In the genomic region with DNA sequence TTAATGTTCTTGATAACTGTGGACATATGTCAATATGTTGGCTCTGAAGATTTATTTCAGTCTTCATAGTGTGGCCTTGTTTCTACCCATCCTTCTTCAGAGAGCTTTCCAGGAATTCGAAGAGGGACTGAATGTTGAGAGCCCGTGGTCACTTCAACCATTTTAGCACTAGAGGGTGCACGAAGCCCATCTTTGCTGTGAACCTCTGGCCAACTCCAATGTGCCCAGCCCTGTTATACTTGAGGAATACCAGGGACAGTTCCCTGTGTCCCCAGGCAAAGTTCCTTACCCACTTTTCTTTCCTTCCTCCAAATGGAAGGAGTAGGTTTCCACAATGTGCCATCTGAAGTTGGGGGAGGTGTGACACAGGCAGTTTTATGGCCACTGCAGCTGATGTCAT, we compare ENCODE assay signal across 10 cellular contexts.
DNase-seq lines count a peak whose midpoint lies in the region; ATAC-seq lines count a peak whose summit lies in the region.
"Had no signal": no experiment of that assay in that cellular context is flagged by ENCODE, and none has a peak within 500 bp of the region (broad histone marks: within the 10 kb centered on the region; RNA-seq: fewer than 3 reads in every experiment).

No MANE protein-coding gene starts in this region.

- no peaks in the 10 kb centered on the region for H3K4me1 Mint-ChIP-seq in activated naive CD8-positive, alpha-beta T cell treated with anti-CD3 and anti-CD28 coated beads for 36 hours

- H3K23ac ChIP-seq in mesendoderm (ENCODE audit: low read length): no peak overlapping the region

- peaks cover 13% of the 10 kb centered on the region for H3K9me3 Mint-ChIP-seq in activated naive CD8-positive, alpha-beta T cell treated with anti-CD3 and anti-CD28 coated beads for 36 hours

- H3K79me2 ChIP-seq in mesendoderm (ENCODE audit: control insufficient read depth, insufficient read depth, low read length): no peaks in the 10 kb centered on the region

- no peak overlapping the region for H3K4ac ChIP-seq in mesendoderm (ENCODE audit: low read depth, low read length)

- WGBS in mesendoderm (ENCODE audit: extremely low coverage, insufficient coverage, low lambda C conversion rate): no CpG with 5 or more reads among the region's 3 CpGs

- no peak overlapping the region for H3K27ac ChIP-seq in mesendoderm (ENCODE audit: low read depth, low read length)

- H3K36me3 ChIP-seq in mesendoderm (ENCODE audit: control insufficient read depth, insufficient read depth, low read length): no peaks in the 10 kb centered on the region

- no peak overlapping the region for H4K8ac ChIP-seq in mesendoderm (ENCODE audit: low read depth, low read length)

- no peak overlapping the region for H3K27ac Mint-ChIP-seq in activated naive CD8-positive, alpha-beta T cell treated with anti-CD3 and anti-CD28 coated beads for 36 hours

- H3K36me3 Mint-ChIP-seq in activated naive CD8-positive, alpha-beta T cell treated with anti-CD3 and anti-CD28 coated beads for 36 hours: no peaks in the 10 kb centered on the region

- H3K56ac ChIP-seq in mesendoderm (ENCODE audit: low read length): no peak overlapping the region

- no peaks in the 10 kb centered on the region for H3K27me3 Mint-ChIP-seq in activated naive CD8-positive, alpha-beta T cell treated with anti-CD3 and anti-CD28 coated beads for 36 hours

- in situ Hi-C loops in KBM-7 (cut with MboI; ENCODE audit: low pct_unique_long_range_greater_than_20kb, low sequenced_read_pairs): no loop called here

- H3K79me1 ChIP-seq in mesendoderm (ENCODE audit: low read length): no peaks in the 10 kb centered on the region

- no peaks in the 10 kb centered on the region for H3K27me3 ChIP-seq in mesendoderm (ENCODE audit: insufficient read depth, low read length, poor library complexity)

- DNase-seq in NCI-H1105 treated with DMSO at 0.1 percent for 48 hours (lab: John Stamatoyannopoulos, UW) (peak; percentile 22), NCI-H1105 (lab: John Stamatoyannopoulos, UW) (no peak), KBM-7 (peak; percentile 43), UCSD-AML1 (lab: John Stamatoyannopoulos, UW; ENCODE audit: unreplicated experiment) (peak; percentile 8), mesendoderm (peak; percentile 96)
- DNase-seq in activated naive CD8-positive, alpha-beta T cell treated with anti-CD3 and anti-CD28 coated beads for 36 hours: no peak
- DNase-seq: left ventricle myocardium superior had no signal

- no peak overlapping the region for H2AK5ac ChIP-seq in mesendoderm (ENCODE audit: low read length)

- no peak overlapping the region for H3K4me2 ChIP-seq in mesendoderm (ENCODE audit: low read length)

- H2BK15ac ChIP-seq in mesendoderm (replicated peaks; ENCODE audit: low read depth): no peak overlapping the region

- H3K4me1 ChIP-seq in mesendoderm (ENCODE audit: control insufficient read depth, low read depth, low read length): no peaks in the 10 kb centered on the region

- no peak overlapping the region for H3K18ac ChIP-seq in mesendoderm (ENCODE audit: low read length)

- H3K4me3 Mint-ChIP-seq in activated naive CD8-positive, alpha-beta T cell treated with anti-CD3 and anti-CD28 coated beads for 36 hours: no peak overlapping the region

- no peak overlapping the region for H3K4me3 ChIP-seq in mesendoderm (ENCODE audit: low read length)

- ATAC-seq in HG03139 (IDR thresholded peaks at IDR 0.05; ENCODE audit: unreplicated experiment) (no peak), GM21576 (IDR thresholded peaks at IDR 0.05; ENCODE audit: unreplicated experiment) (no peak)
- ATAC-seq: activated CD4-positive, CD25-positive, alpha-beta regulatory T cell treated with anti-CD3 and anti-CD28 coated beads, Interleukin-2, amount 50 U/mL, for 24 hours; left ventricle myocardium superior had no signal

- H3K9ac ChIP-seq in mesendoderm (ENCODE audit: low read length): no peak overlapping the region

- no peak overlapping the region for H4K5ac ChIP-seq in mesendoderm (ENCODE audit: low read length)

- no peak overlapping the region for H2BK5ac ChIP-seq in mesendoderm (ENCODE audit: low read length)

- H2BK120ac ChIP-seq in mesendoderm (ENCODE audit: low read depth, low read length): no peak overlapping the region

Comparison
In these comparisons a context has a peak if more than half of its experiments do, and no peak if none do; other contexts are left out.
1. DNase-seq: peak in NCI-H1105 treated with DMSO at 0.1 percent for 48 hours (single experiment), KBM-7 (single experiment), UCSD-AML1 (single experiment) and mesendoderm (single experiment); none in NCI-H1105 (single experiment) and activated naive CD8-positive, alpha-beta T cell treated with anti-CD3 and anti-CD28 coated beads for 36 hours (single experiment).